Comparison of ENCODE assay signal across 7 cellular contexts in the genomic region with DNA sequence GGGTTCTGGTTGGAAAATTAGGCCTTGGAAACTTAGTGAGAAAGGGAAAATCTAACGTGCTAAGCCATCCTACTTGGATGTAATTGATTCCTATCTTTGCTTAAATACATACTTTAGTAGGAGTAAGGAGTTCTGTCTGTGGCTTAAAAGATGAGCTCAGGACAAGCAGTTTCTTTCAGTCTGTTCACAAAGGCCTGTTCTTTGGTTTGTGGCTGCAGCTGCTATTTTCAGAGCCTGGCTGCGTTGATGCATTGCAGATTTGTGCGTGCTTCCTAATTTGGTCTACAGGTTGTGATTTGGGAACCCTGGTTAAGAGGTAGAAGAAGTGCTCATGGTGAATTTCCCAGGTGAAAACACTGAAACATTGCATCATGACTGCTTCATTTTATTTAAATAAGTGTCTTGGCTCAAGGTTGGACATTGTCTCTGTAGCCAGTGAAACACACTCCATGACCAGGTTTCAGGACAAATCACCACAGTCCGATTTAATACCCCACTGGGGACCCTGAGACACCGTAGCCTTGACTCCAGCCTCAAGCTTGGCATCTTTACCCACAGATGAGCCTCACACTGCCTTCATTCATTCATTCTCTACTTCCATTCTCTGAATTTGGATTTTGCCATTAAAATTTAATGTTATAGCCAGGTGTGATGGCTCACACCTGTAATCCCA. TPM values are rescaled to one million over a fixed set of nuclear protein-coding genes. Genes with fewer than 3 reads are reported as not detected.
DNase-seq lines count a peak whose midpoint lies in the region; ATAC-seq, FAIRE-seq and TF ChIP-seq lines count a peak whose summit lies in the region.
"Not testable (repeated sequence)": the region's sequence is repeated elsewhere in the genome, so short reads cannot be mapped to it uniquely, and the experiment has no call there.

No MANE protein-coding gene starts in this region.

- CTCF ChIA-PET in activated naive CD4-positive, alpha-beta T cell treated with anti-CD3 and anti-CD28 coated beads for 36 hours (lab: Charles Lee) = not testable (repeated sequence)

- peak overlapping the region; percentile 83 for H3K4me2 ChIP-seq in MM.1S (ENCODE audit: low read depth, low read length)

- not testable (repeated sequence) for H3K9me2 ChIP-seq in MM.1S (replicated peaks; ENCODE audit: insufficient read depth, low read length)

- H3K9ac ChIP-seq in MM.1S (ENCODE audit: low read length) = peak overlapping the region; percentile 74

- H3K9me3 Mint-ChIP-seq in activated naive CD4-positive, alpha-beta T cell treated with anti-CD3 and anti-CD28 coated beads for 36 hours = not testable (repeated sequence)

- H3K36me3 Mint-ChIP-seq in activated naive CD4-positive, alpha-beta T cell treated with anti-CD3 and anti-CD28 coated beads for 36 hours (ENCODE audit: low read depth) = not testable (repeated sequence)

- H3K79me2 ChIP-seq in MM.1S (ENCODE audit: low read length) = not testable (repeated sequence)

- not testable (repeated sequence) for H3K27me3 Mint-ChIP-seq in activated naive CD4-positive, alpha-beta T cell treated with anti-CD3 and anti-CD28 coated beads for 36 hours (ENCODE audit: low read depth)

- peak overlapping the region; percentile 91 for H3K27ac ChIP-seq in MM.1S (ENCODE audit: low read length)

- DNase-seq in GM12892 (ENCODE audit: insufficient read length); activated naive CD4-positive, alpha-beta T cell treated with anti-CD3 and anti-CD28 coated beads for 36 hours: not testable (repeated sequence)
- DNase-seq in MM.1S (peak; percentile 76), midbrain (lab: John Stamatoyannopoulos, UW) (peak; percentile 25)

- H3K4me3 ChIP-seq in MM.1S (ENCODE audit: low read length) = peak overlapping the region; percentile 43

- ATAC-seq in GM19324 (IDR thresholded peaks at IDR 0.05; ENCODE audit: low FRiP score, unreplicated experiment) (peak; percentile 42), GM21576 (IDR thresholded peaks at IDR 0.05; ENCODE audit: unreplicated experiment) (peak; percentile 48), HG02981 (IDR thresholded peaks at IDR 0.05; ENCODE audit: unreplicated experiment) (peak; percentile 52)

- TF ChIP-seq CTCF in MM.1S (IDR thresholded peaks at IDR 0.05; ENCODE audit: low read length) = not testable (repeated sequence)

- not testable (repeated sequence) for H3K9me3 ChIP-seq in MM.1S (replicated peaks; ENCODE audit: insufficient read depth, low read length)

- not testable (repeated sequence) for TF ChIP-seq POLR2A in GM12892 (IDR thresholded peaks at IDR 0.05; ENCODE audit: low read depth, low read length)

- H2AFZ ChIP-seq in MM.1S (ENCODE audit: low read length) = not testable (repeated sequence)

- not testable (repeated sequence) for H4K20me1 ChIP-seq in MM.1S (ENCODE audit: insufficient read depth, low read length)

- peak overlapping the region; percentile 43 for H3K27ac Mint-ChIP-seq in activated naive CD4-positive, alpha-beta T cell treated with anti-CD3 and anti-CD28 coated beads for 36 hours

- H3K4me1 ChIP-seq in MM.1S (ENCODE audit: low read length) = peaks cover 37% of the 10 kb centered on the region

- H3K4me1 Mint-ChIP-seq in activated naive CD4-positive, alpha-beta T cell treated with anti-CD3 and anti-CD28 coated beads for 36 hours (ENCODE audit: low read depth) = peaks cover 19% of the 10 kb centered on the region

- H3K4me3 Mint-ChIP-seq in activated naive CD4-positive, alpha-beta T cell treated with anti-CD3 and anti-CD28 coated beads for 36 hours = not testable (repeated sequence)

- not testable (repeated sequence) for H3K36me3 ChIP-seq in MM.1S (replicated peaks; ENCODE audit: insufficient read depth, low read length)

- peak; percentile 80 for FAIRE-seq in GM12892 (lab: Jason Lieb, UNC)

- intact Hi-C loops in activated naive CD4-positive, alpha-beta T cell treated with anti-CD3 and anti-CD28 coated beads for 36 hours (cut with micrococcal nuclease) = not testable (repeated sequence)

- H3K27me3 ChIP-seq in MM.1S (replicated peaks; ENCODE audit: insufficient read depth, low read length) = not testable (repeated sequence)

- peaks cover 34% of the 10 kb centered on the region for H3F3A ChIP-seq in MM.1S (ENCODE audit: insufficient read depth, low read length)

RNA-seq across cellular contexts. Expression of a gene that starts 30.9 kb away (rescaled TPM):
- polyA plus RNA-seq in GM12892 (2012; ENCODE audit: missing spikeins) = 30.5 TPM
- total RNA-seq in activated naive CD4-positive, alpha-beta T cell treated with anti-CD3 and anti-CD28 coated beads for 36 hours = 10 to 100 TPM; 35.9 to 36.2 TPM

RNA-seq across cellular contexts. Expression of a gene that starts 51.8 kb away (rescaled TPM):
- 123 TPM for polyA plus RNA-seq in GM12892 (2012; ENCODE audit: missing spikeins)
- total RNA-seq in activated naive CD4-positive, alpha-beta T cell treated with anti-CD3 and anti-CD28 coated beads for 36 hours = 10 to 100 TPM; 12.4 to 13.6 TPM
